In the genomic region with DNA sequence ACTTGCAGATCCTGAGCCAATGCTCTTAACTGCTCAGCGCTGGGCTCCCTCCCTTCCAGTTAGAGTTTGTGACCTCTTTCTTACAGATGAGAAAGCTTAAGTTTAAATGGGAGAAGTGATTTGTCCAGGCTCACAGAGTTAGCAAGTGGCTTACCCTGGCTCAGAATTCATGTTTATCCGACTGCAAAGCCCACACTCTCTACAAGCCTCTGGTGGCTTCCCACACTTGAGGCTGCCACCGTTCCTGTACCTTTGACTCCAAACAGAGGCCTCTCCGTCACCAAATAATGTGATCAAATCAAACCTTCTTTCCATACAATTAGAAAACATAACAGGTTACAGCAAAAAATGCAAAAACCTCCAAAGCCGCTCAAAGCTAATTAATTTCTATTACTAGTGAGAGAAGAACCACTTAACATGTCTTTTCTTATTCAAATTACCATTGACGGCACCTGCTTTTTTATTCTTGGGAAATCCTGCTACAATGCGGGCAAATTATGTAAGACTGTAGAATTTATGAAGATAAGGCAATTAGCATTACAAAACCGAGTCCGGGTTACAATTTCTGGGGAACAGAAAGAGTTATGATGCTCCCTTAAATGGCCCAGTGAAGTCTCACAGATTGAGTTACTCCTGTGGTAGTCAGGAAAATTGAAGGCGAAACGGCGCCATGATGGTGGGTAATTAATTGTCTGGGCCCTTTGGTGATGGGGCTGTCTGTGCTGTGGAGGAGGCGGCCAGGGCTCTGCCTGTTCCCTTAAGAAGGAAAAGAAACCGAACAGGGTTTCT, we compare ENCODE assay signal across 20 cellular contexts.
DNase-seq lines count a peak whose midpoint lies in the region; ATAC-seq, FAIRE-seq and TF ChIP-seq lines count a peak whose summit lies in the region.
"Had no signal": no experiment of that assay in that cellular context is flagged by ENCODE, and none has a peak within 500 bp of the region (broad histone marks: within the 10 kb centered on the region; RNA-seq: fewer than 3 reads in every experiment).

No MANE protein-coding gene starts in this region.

- H3K36me3 Mint-ChIP-seq in activated B cell treated with CpG ODN at 0.5 μM for 24 hours (ENCODE audit: low read depth) = no peaks in the 10 kb centered on the region

- no peak overlapping the region for H3K9ac ChIP-seq in BLaER1
- H3K9ac ChIP-seq: KMS-11 had no signal

- H4K20me1 ChIP-seq in BLaER1 = no peaks in the 10 kb centered on the region

- peak overlapping the region; percentile 26; the same call in 1 of the 2 replicates for H3K4me2 ChIP-seq in BLaER1
- H3K4me2 ChIP-seq: KMS-11 had no signal

- peaks cover 7% of the 10 kb centered on the region for H3K4me1 Mint-ChIP-seq in activated B cell treated with CpG ODN at 0.5 μM for 24 hours
- H3K4me1 Mint-ChIP-seq: CD8-positive, alpha-beta memory T cell had no signal

- H3K27ac Mint-ChIP-seq in activated B cell treated with CpG ODN at 0.5 μM for 24 hours = peak overlapping the region; percentile 13
- H3K27ac Mint-ChIP-seq: CD8-positive, alpha-beta memory T cell had no signal

- H3K4me3 ChIP-seq in BLaER1 = no peak overlapping the region
- no peak overlapping the region for H3K4me3 ChIP-seq in HAP-1
- H3K4me3 ChIP-seq in tibial nerve = no peak overlapping the region

- CTCF ChIA-PET in activated B cell treated with CpG ODN at 0.5 μM for 24 hours (lab: Charles Lee) = no interaction called here

- POLR2A ChIA-PET in activated B cell treated with CpG ODN at 0.5 μM for 24 hours (lab: Charles Lee) = no interaction called here

- no peak for TF ChIP-seq CTCF in activated B cell treated with CpG ODN at 0.5 μM for 24 hours (IDR thresholded peaks at IDR 0.05)
- TF ChIP-seq CTCF in tibial nerve (IDR thresholded peaks at IDR 0.05) = no peak

- no peak for FAIRE-seq in HTR-8/SVneo (lab: Jason Lieb, UNC)
- FAIRE-seq: D721Med had no signal

- H3K9me3 ChIP-seq in BLaER1 (peaks cover 20% of the 10 kb centered on the region), HAP-1 (no peaks in the 10 kb centered on the region), tibial nerve (peaks cover 0 to 14% (median 0%) of the 10 kb centered on the region in 4 donors)

- H3K36me3 ChIP-seq in BLaER1 (no peaks in the 10 kb centered on the region), HAP-1 (replicated peaks) (no peaks in the 10 kb centered on the region), tibial nerve (no peaks in the 10 kb centered on the region)

- in situ Hi-C loops in HAP-1 (cut with MboI; ENCODE audit: low sequenced_read_pairs) = loop anchor here (10.0 kb wide), 1 partner anchor 56 kb away; no protein-coding TSS in a partner anchor

- WGBS in tibial nerve, 2 donors = 63 to 73% methylated on average over 14 of the region's 14 CpGs

- H3K27me3 ChIP-seq in BLaER1 = no peaks in the 10 kb centered on the region
- peaks cover 17% of the 10 kb centered on the region for H3K27me3 ChIP-seq in HAP-1 (ENCODE audit: low read depth)
- H3K27me3 ChIP-seq in tibial nerve = no peaks in the 10 kb centered on the region

- H3K27ac ChIP-seq in BLaER1 = no peak overlapping the region
- H3K27ac ChIP-seq in tibial nerve = no peak overlapping the region
- H3K27ac ChIP-seq: KMS-11 had no signal

- ATAC-seq in activated B cell treated with CpG ODN at 0.5 μM for 24 hours (ENCODE audit: low read depth) (no peak), HG03521 (IDR thresholded peaks at IDR 0.05; ENCODE audit: unreplicated experiment) (no peak)
- ATAC-seq: PC-3 had no signal

- H3K4me1 ChIP-seq in BLaER1 = peaks cover 18% of the 10 kb centered on the region
- H3K4me1 ChIP-seq in HAP-1 = peaks cover 9% of the 10 kb centered on the region
- no peaks in the 10 kb centered on the region for H3K4me1 ChIP-seq in tibial nerve

- no peak for TF ChIP-seq EP300 in tibial nerve (IDR thresholded peaks at IDR 0.05)

- peaks cover 2% of the 10 kb centered on the region for H3K27me3 Mint-ChIP-seq in activated B cell treated with CpG ODN at 0.5 μM for 24 hours

- peaks cover 14% of the 10 kb centered on the region for H3K9me3 Mint-ChIP-seq in activated B cell treated with CpG ODN at 0.5 μM for 24 hours

- DNase-seq in HAP-1 (ENCODE audit: low spot score in 2 of 2) = peak; percentile 59 to 77
- no peak for DNase-seq in activated B cell treated with CpG ODN at 0.5 μM for 24 hours
- DNase-seq in islet precursor cell = peak; percentile 22
- no peak for DNase-seq in foreskin melanocyte
- DNase-seq in tibial nerve (ENCODE audit: low spot score in 2 of 2) = no peak
- no peak for DNase-seq in HTR-8/SVneo (ENCODE audit: insufficient read length, low spot score)
- DNase-seq: CD8-positive, alpha-beta memory T cell; DMS79; MV-4-11; NCI-H187; NCI-H2107; NCI-H510A treated with DMSO at 0.1 percent for 48 hours; NCI-H774; PC-3; RPMI8226; SIG-M5 had no signal

- intact Hi-C loops in activated B cell treated with CpG ODN at 0.5 μM for 24 hours (cut with micrococcal nuclease) = no loop called here

- no peak overlapping the region for H3K4me3 Mint-ChIP-seq in activated B cell treated with CpG ODN at 0.5 μM for 24 hours
- H3K4me3 Mint-ChIP-seq: CD8-positive, alpha-beta memory T cell had no signal

- TF ChIP-seq POLR2A in tibial nerve (IDR thresholded peaks at IDR 0.05) = no peak

Comparison
In these comparisons a context has a peak if more than half of its experiments do, and no peak if none do; other contexts are left out.
1. DNase-seq: peak in HAP-1 (2 of 2) and islet precursor cell (single experiment); none in activated B cell treated with CpG ODN at 0.5 μM for 24 hours (single experiment), foreskin melanocyte (single experiment), tibial nerve (0 of 2) and HTR-8/SVneo (single experiment).